ENCODE assay signal across 23 cellular contexts in genomic region chr13:62085337-62085736, GRCh38.
"Had no signal": no experiment of that assay in that cellular context is flagged by ENCODE, and none has a peak within 500 bp of the region (broad histone marks: within the 10 kb centered on the region; RNA-seq: fewer than 3 reads in every experiment).

No MANE protein-coding gene starts in this region.

- H3K36me3 Mint-ChIP-seq: activated naive CD8-positive, alpha-beta T cell treated with anti-CD3 and anti-CD28 coated beads, Interleukin-2, amount 10 ng/mL, durations not matched to agents 7 days and 5 days had no signal

- H3K27me3 ChIP-seq: adrenal gland, body of pancreas had no signal

- DNase-seq: activated CD4-positive, alpha-beta T cell treated with anti-CD3 and anti-CD28 coated beads for 4 hours; activated CD8-positive, alpha-beta memory T cell treated with anti-CD3 and anti-CD28 coated beads, Interleukin-2, amount 50 U/mL, for 48 hours; activated CD8-positive, alpha-beta T cell treated with anti-CD3 and anti-CD28 coated beads for 36 hours; activated naive CD4-positive, alpha-beta T cell treated with anti-CD3 and anti-CD28 coated beads, Interleukin-2, amount 50 U/mL, for 16 hours; activated naive CD8-positive, alpha-beta T cell treated with anti-CD3 and anti-CD28 coated beads, Interleukin-2, amount 10 ng/mL, durations not matched to agents 7 days and 5 days; activated T-cell treated with anti-CD3 and anti-CD28 coated beads, Interleukin-2, amount 50 U/mL, for 1 hour; adrenal gland; anterior cingulate cortex; body of pancreas; Kasumi-1; KBM-7; NCI-H1048; NCI-H187 treated with DMSO at 0.1 percent for 48 hours; NCI-H2171; NCI-H2227 treated with DMSO at 0.1 percent for 48 hours; NCI-H446 treated with DMSO at 0.1 percent for 48 hours; NCI-H82; OCI-M1; RPMI8226; T-helper 1 cell; WERI-Rb-1 had no signal

- H3K4me3 Mint-ChIP-seq: activated CD8-positive, alpha-beta T cell treated with anti-CD3 and anti-CD28 coated beads for 36 hours; activated naive CD8-positive, alpha-beta T cell treated with anti-CD3 and anti-CD28 coated beads, Interleukin-2, amount 10 ng/mL, durations not matched to agents 7 days and 5 days; central memory CD8-positive, alpha-beta T cell had no signal

- H3K9me3 ChIP-seq: adrenal gland, body of pancreas had no signal

- H3K4me1 ChIP-seq: adrenal gland, body of pancreas had no signal

- H3K27ac ChIP-seq: adrenal gland, body of pancreas, SK-N-MC, WERI-Rb-1 had no signal

- H3K4me1 Mint-ChIP-seq: activated naive CD8-positive, alpha-beta T cell treated with anti-CD3 and anti-CD28 coated beads, Interleukin-2, amount 10 ng/mL, durations not matched to agents 7 days and 5 days; central memory CD8-positive, alpha-beta T cell had no signal

- H3K27me3 Mint-ChIP-seq: activated CD8-positive, alpha-beta T cell treated with anti-CD3 and anti-CD28 coated beads for 36 hours; activated naive CD8-positive, alpha-beta T cell treated with anti-CD3 and anti-CD28 coated beads, Interleukin-2, amount 10 ng/mL, durations not matched to agents 7 days and 5 days; central memory CD8-positive, alpha-beta T cell had no signal

- H3K36me3 ChIP-seq: adrenal gland, WERI-Rb-1 had no signal

- H3K9me3 Mint-ChIP-seq: activated naive CD8-positive, alpha-beta T cell treated with anti-CD3 and anti-CD28 coated beads, Interleukin-2, amount 10 ng/mL, durations not matched to agents 7 days and 5 days had no signal

- H3K4me3 ChIP-seq: adrenal gland, body of pancreas, SK-N-MC had no signal

- H3K27ac Mint-ChIP-seq: activated CD8-positive, alpha-beta T cell treated with anti-CD3 and anti-CD28 coated beads for 36 hours; activated naive CD8-positive, alpha-beta T cell treated with anti-CD3 and anti-CD28 coated beads, Interleukin-2, amount 10 ng/mL, durations not matched to agents 7 days and 5 days had no signal
